In genomic region chrX:83630662-83631061, GRCh38 we compare ENCODE assay signal across 21 cellular contexts.
"Had no signal": no experiment of that assay in that cellular context is flagged by ENCODE, and none has a peak within 500 bp of the region (broad histone marks: within the 10 kb centered on the region; RNA-seq: fewer than 3 reads in every experiment).

No MANE protein-coding gene starts in this region.

- H3K27ac ChIP-seq: colonic mucosa, epithelial cell of prostate, esophagus squamous epithelium, gastrocnemius medialis, heart right ventricle, left lung, lower lobe of right lung had no signal

- H3K4me1 ChIP-seq: colonic mucosa, esophagus squamous epithelium, gastrocnemius medialis, left lung, lower lobe of right lung had no signal

- H3K9me3 ChIP-seq: colonic mucosa, esophagus squamous epithelium, gastrocnemius medialis, heart right ventricle, left lung, lower lobe of right lung, mucosa of descending colon had no signal

- DNase-seq: colonic mucosa; effector CD8-positive, alpha-beta T cell; effector memory CD8-positive, alpha-beta T cell; endodermal cell; erythroblast; esophagus squamous epithelium; foreskin fibroblast; foreskin melanocyte; gastrocnemius medialis; glutamatergic neuron; head of caudate nucleus; heart right ventricle; hippocampal formation; left cardiac atrium; left lung; left ventricle myocardium superior; lower lobe of right lung; mesenchymal stem cell had no signal

- ATAC-seq: effector memory CD8-positive, alpha-beta T cell; esophagus mucosa; gastrocnemius medialis; heart right ventricle; left cardiac atrium; left lung; left ventricle myocardium superior; lower lobe of right lung; mucosa of descending colon had no signal

- H3K27me3 ChIP-seq: colonic mucosa, esophagus squamous epithelium, gastrocnemius medialis, heart right ventricle, left lung had no signal

- H3K36me3 ChIP-seq: colonic mucosa, esophagus squamous epithelium, gastrocnemius medialis, heart right ventricle, left lung, lower lobe of right lung had no signal

- H3K4me3 ChIP-seq: colonic mucosa, esophagus squamous epithelium, gastrocnemius medialis, heart right ventricle, left lung, lower lobe of right lung, mucosa of descending colon had no signal
